Comparison of ENCODE assay signal across 8 cellular contexts in the genomic region with DNA sequence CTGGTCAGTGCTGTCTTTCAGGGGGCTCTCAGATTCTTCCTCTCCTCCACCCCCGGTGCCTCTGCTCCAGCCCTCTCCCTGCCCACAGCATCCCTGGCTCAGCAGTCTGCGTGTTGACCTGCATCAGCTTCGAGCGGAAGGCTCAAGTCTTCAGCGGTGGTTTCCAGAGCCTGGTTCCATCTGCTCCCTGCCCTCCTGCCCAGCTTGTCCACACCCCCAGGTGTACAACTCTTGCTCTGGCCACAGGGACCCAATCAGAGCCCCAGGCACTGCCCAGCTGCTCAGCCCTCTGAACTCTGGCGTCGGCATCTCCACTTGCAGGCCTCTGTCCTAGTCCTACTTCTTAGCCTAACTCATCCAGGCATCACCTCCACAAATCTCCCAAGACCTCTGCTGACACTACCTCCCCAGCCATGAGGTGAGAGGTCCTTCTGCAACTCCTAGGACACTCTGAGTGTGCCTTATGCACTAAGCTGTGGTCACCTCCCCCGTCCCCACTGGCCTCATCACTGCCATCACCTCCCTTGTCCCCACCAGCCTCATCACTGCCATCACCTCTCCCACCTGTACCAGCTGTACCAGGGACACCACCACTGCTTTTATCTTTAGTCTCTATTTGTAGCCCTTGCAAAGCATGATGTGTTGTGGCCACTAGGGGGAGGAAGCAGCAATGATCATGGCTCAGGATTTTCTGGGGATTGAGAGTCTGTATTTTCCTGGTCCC.
A peak's percentile ranks its signal among the peaks of the same experiment; 100 is the strongest.
DNase-seq lines count a peak whose midpoint lies in the region; ATAC-seq, FAIRE-seq and TF ChIP-seq lines count a peak whose summit lies in the region.

No MANE protein-coding gene starts in this region.

- H3K79me2 ChIP-seq in Karpas-422 (ENCODE audit: low read length) (no peaks in the 10 kb centered on the region), HepG2 (ENCODE audit: insufficient read depth, low read length) (no peaks in the 10 kb centered on the region)

- no peaks in the 10 kb centered on the region for H3K9me3 ChIP-seq in Karpas-422 (ENCODE audit: low read length)
- H3K9me3 ChIP-seq in colonic mucosa, result no peaks in the 10 kb centered on the region
- no peaks in the 10 kb centered on the region for H3K9me3 ChIP-seq in HepG2 (ENCODE audit: low read length)
- H3K9me3 ChIP-seq in stomach, result no peaks in the 10 kb centered on the region

- H3K27ac ChIP-seq in Karpas-422 (ENCODE audit: low read length), result no peak overlapping the region
- no peak overlapping the region for H3K27ac ChIP-seq in colonic mucosa
- H3K27ac ChIP-seq in HepG2 (ENCODE audit: extremely low read length, insufficient read depth, low read length), result no peak overlapping the region
- no peak overlapping the region for H3K27ac ChIP-seq in stomach

- TF ChIP-seq CTCF in colonic mucosa (IDR thresholded peaks at IDR 0.05), result peak; percentile 63
- peak; percentile 90 for TF ChIP-seq CTCF in HepG2 (CRISPR knock-in tag; IDR thresholded peaks at IDR 0.05)
- peak in 5 of 7 experiments; percentile 63 to 83 (median 77) for TF ChIP-seq CTCF in stomach (IDR thresholded peaks at IDR 0.05)

- CTCF ChIA-PET in HepG2 (lab: Yijun Ruan, JAX; ENCODE audit: low intra/inter-chr PET ratio, low total read pairs), result interaction anchor here (1.7 kb wide), 1 partner anchor 61 kb away, joined by 12 read pairs; the partner anchor contains the start of gene EDAR

- DNase-seq in NCI-H524 (lab: John Stamatoyannopoulos, UW) (peak; percentile 3 to 43), NCI-H524 treated with DMSO at 0.1 percent for 48 hours (lab: John Stamatoyannopoulos, UW) (no peak), Karpas-422 (peak; percentile 69), SW480 (ENCODE audit: low spot score) (peak; percentile 68), colonic mucosa (peak; percentile 63), HepG2 (ENCODE audit: low spot score) (peak; percentile 51), stomach (peak; percentile 54), NK-92 (lab: John Stamatoyannopoulos, UW; ENCODE audit: unreplicated experiment) (no peak)

- H3K36me3 ChIP-seq in Karpas-422 (ENCODE audit: insufficient read depth, low read length) (no peaks in the 10 kb centered on the region), colonic mucosa (no peaks in the 10 kb centered on the region), HepG2 (replicated peaks in 1 of 2; ENCODE audit: control insufficient read depth in 1 of 2, insufficient read depth in 2 of 2, low read length in 2 of 2) (no peaks in the 10 kb centered on the region), stomach (no peaks in the 10 kb centered on the region)

- TF ChIP-seq POLR2A in HepG2 (IDR thresholded peaks at IDR 0.05; ENCODE audit: insufficient read depth in 1 of 2, low read depth in 2 of 2, low read length in 2 of 2) (no peak), stomach (IDR thresholded peaks at IDR 0.05) (no peak)

- FAIRE-seq in HepG2 (lab: Jason Lieb, UNC), result peak; percentile 95

- no peaks in the 10 kb centered on the region for H3K4me1 ChIP-seq in Karpas-422 (ENCODE audit: low read length)
- peaks cover under 1% of the 10 kb centered on the region for H3K4me1 ChIP-seq in colonic mucosa
- 0 out of 2 replicates have a peak, but pooled peaks cover 3% of the 10 kb centered on the region for H3K4me1 ChIP-seq in HepG2 (ENCODE audit: insufficient read depth, low read length)
- peaks cover 1 to 18% (median 12%) of the 10 kb centered on the region in 4 donors for H3K4me1 ChIP-seq in stomach

- H4K20me1 ChIP-seq in Karpas-422 (ENCODE audit: insufficient read depth, low read depth, low read length) (no peaks in the 10 kb centered on the region), HepG2 (ENCODE audit: insufficient read depth, low read length) (no peaks in the 10 kb centered on the region)

- peak; percentile 62 for TF ChIP-seq RAD21 in HepG2 (CRISPR knock-in tag; IDR thresholded peaks at IDR 0.05)

- H3K9me2 ChIP-seq in Karpas-422 (replicated peaks; ENCODE audit: insufficient read depth, low read length), result no peaks in the 10 kb centered on the region

- POLR2A ChIA-PET in HepG2 (lab: Yijun Ruan, JAX), result no interaction called here

- H2AFZ ChIP-seq in Karpas-422 (ENCODE audit: low read length) (no peak overlapping the region), HepG2 (ENCODE audit: low read length) (no peak overlapping the region)

- ATAC-seq in HepG2, result peak; percentile 81

- H3K27me3 ChIP-seq in Karpas-422 (ENCODE audit: low read length), result no peaks in the 10 kb centered on the region
- H3K27me3 ChIP-seq in colonic mucosa, result no peaks in the 10 kb centered on the region
- H3K27me3 ChIP-seq in HepG2 (ENCODE audit: control insufficient read depth in 1 of 2, insufficient read depth in 2 of 2, low read length in 2 of 2), result peaks cover 3 to 58% of the 10 kb centered on the region in 2 experiments; a peak in 4 of 5 replicates
- H3K27me3 ChIP-seq in stomach, result peaks cover 0 to 6% (median 0%) of the 10 kb centered on the region in 3 donors

- H3K4me2 ChIP-seq in Karpas-422 (ENCODE audit: low read depth, low read length, poor library complexity, severe bottlenecking), result no peak overlapping the region
- no peak overlapping the region for H3K4me2 ChIP-seq in HepG2 (ENCODE audit: low read depth, low read length)

- no peak for TF ChIP-seq EP300 in HepG2 (IDR thresholded peaks at IDR 0.05; ENCODE audit: low read depth in 2 of 2, low read length in 2 of 2)
- TF ChIP-seq EP300 in HepG2 (CRISPR knock-in tag; IDR thresholded peaks at IDR 0.05; ENCODE audit: borderline replicate concordance), result no peak
- no peak for TF ChIP-seq EP300 in stomach (IDR thresholded peaks at IDR 0.05)

- H3K4me3 ChIP-seq in Karpas-422 (ENCODE audit: low read length), result no peak overlapping the region
- no peak overlapping the region for H3K4me3 ChIP-seq in colonic mucosa
- no peak overlapping the region for H3K4me3 ChIP-seq in HepG2 (replicated peaks in 1 of 3; ENCODE audit: insufficient read depth in 1 of 3, low read depth in 2 of 3, low read length in 3 of 3)
- H3K4me3 ChIP-seq in stomach, result no peak overlapping the region

- intact Hi-C loops in colonic mucosa (cut with DNase I), result loop anchor here (5.0 kb wide), 1 partner anchor 59 kb away; the partner anchor contains the start of gene EDAR
- intact Hi-C loops in HepG2 (cut with micrococcal nuclease; ENCODE audit: unreplicated experiment), result loop anchor here (1.0 kb wide), 1 partner anchor 61 kb away; the partner anchor contains the start of gene EDAR
- intact Hi-C loops in stomach (cut with DNase I; ENCODE audit: low total_unique reads), result no loop called here

- in situ Hi-C loops in HepG2 (cut with HindIII; ENCODE audit: extremely low pct_ligation_motif_present, low pct_unique_long_range_greater_than_20kb), result loop anchor here (5.0 kb wide), 1 partner anchor 59 kb away; the partner anchor contains the start of gene EDAR

- BruUV-seq in HepG2 (replicated peaks; lab: Mats Ljungman, UMichigan), result no TSS peak

- 27% methylated on average over 8 of the region's 8 CpGs for WGBS in HepG2 (ENCODE audit: low lambda C conversion rate)
- 74 to 86% (median 81%) methylated on average over 8 of the region's 8 CpGs for WGBS in stomach, 5 donors

- H3K9ac ChIP-seq in Karpas-422 (ENCODE audit: low read length), result no peak overlapping the region
- H3K9ac ChIP-seq in colonic mucosa (ENCODE audit: low read depth in 2 of 2, low read length in 2 of 2), result no peak overlapping the region
- no peak overlapping the region for H3K9ac ChIP-seq in HepG2 (ENCODE audit: insufficient read depth, low read depth, low read length)

TF ChIP-seq in HepG2, 621 proteins besides CTCF, POLR2A, EP300 and RAD21:
- no peak for TF ChIP-seq ZNF878 (CRISPR knock-in tag; IDR thresholded peaks at IDR 0.05)
- TF ChIP-seq ZNF484 (CRISPR knock-in tag; IDR thresholded peaks at IDR 0.05; ENCODE audit: borderline replicate concordance, low read depth), result no peak
- peak; percentile 86 for TF ChIP-seq SMC3 (IDR thresholded peaks at IDR 0.05; ENCODE audit: low read length)
- peak; percentile 53 for TF ChIP-seq ZNF883 (CRISPR knock-in tag; IDR thresholded peaks at IDR 0.05; ENCODE audit: not compliant biosample characterization)
- peak in 1 of 2 experiments; percentile 76; a peak in 2 of 4 replicates for TF ChIP-seq MAFK (conservative IDR thresholded peaks at IDR 0.05 in 1 of 2, IDR thresholded peaks at IDR 0.05 in 1 of 2; ENCODE audit: low read length in 2 of 2)
- 0 out of 2 replicates have a peak, but pooled peaks have one; percentile 13 for TF ChIP-seq GATAD2A (CRISPR knock-in tag; IDR thresholded peaks at IDR 0.05)
- peak; percentile 65 for TF ChIP-seq XRCC5 (optimal IDR thresholded peaks at IDR 0.05; ENCODE audit: low read length)
- TF ChIP-seq STAG1 (CRISPR knock-in tag; IDR thresholded peaks at IDR 0.05), result peak; percentile 74
- no peak for TF ChIP-seq ZBTB14 (CRISPR knock-in tag; IDR thresholded peaks at IDR 0.05)
- TF ChIP-seq ZIK1 (CRISPR knock-in tag; IDR thresholded peaks at IDR 0.05; ENCODE audit: borderline replicate concordance, low read depth), result no peak
- no peak for TF ChIP-seq MED8 (CRISPR knock-in tag; IDR thresholded peaks at IDR 0.05; ENCODE audit: insufficient replicate concordance)
TF ChIP-seq in HepG2: peak in this region for 6.

Comparison
In these comparisons a context has a peak if more than half of its experiments do, and no peak if none do; other contexts are left out.
1. DNase-seq: peak in NCI-H524 (2 of 2), Karpas-422 (single experiment), SW480 (single experiment), colonic mucosa (single experiment), HepG2 (single experiment) and stomach (single experiment); none in NCI-H524 treated with DMSO at 0.1 percent for 48 hours (single experiment) and NK-92 (single experiment).
2. Peak in every context shown above with its lines, with median percentiles within 50 percentile points of each other: CTCF ChIP-seq.